1 cellular context compared by ENCODE assay signal in genomic region chr17:77527394-77527793, GRCh38.
TF ChIP-seq lines count a peak whose summit lies in the region.

No MANE protein-coding gene starts in this region.

TF ChIP-seq in K562, 482 proteins besides CTCF, POLR2A, EP300 and RAD21 (continued from another document):
- TF ChIP-seq ATF2 (CRISPR knock-in tag; IDR thresholded peaks at IDR 0.05) (no peak), POU5F1 (IDR thresholded peaks at IDR 0.05; ENCODE audit: borderline replicate concordance, low read depth, low read length, partially characterized antibody) (no peak)
